27 cellular contexts compared by ENCODE assay signal in the genomic region with DNA sequence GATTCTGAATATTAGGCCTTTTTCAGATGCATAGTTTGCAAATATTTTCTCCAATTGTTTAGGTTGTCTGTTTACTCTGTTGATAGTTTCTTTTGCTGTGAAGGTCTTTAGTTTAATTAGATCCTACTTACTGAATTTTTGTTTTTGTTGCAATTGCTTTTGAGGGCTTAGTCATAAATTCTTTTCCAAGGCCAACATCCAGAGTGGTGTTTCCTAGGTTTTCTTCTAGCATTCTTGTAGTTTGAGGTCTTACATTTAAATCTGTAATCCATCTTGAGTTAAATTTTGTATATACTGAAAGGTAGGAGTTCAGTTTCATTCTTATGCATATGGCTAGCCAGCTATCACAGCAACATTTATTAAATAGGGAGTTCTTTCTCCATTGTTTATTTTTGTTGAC.
"Had no signal": no experiment of that assay in that cellular context is flagged by ENCODE, and none has a peak within 500 bp of the region (broad histone marks: within the 10 kb centered on the region; RNA-seq: fewer than 3 reads in every experiment).

No MANE protein-coding gene starts in this region.

- H3K27me3 ChIP-seq: breast epithelium, esophagus muscularis mucosa, gastroesophageal sphincter, hepatocyte, uterus had no signal

- H3K27ac Mint-ChIP-seq: activated CD4-positive, alpha-beta T cell treated with anti-CD3 and anti-CD28 coated beads for 36 hours; activated naive CD4-positive, alpha-beta T cell treated with anti-CD3 and anti-CD28 coated beads for 36 hours; activated naive CD8-positive, alpha-beta T cell treated with anti-CD3 and anti-CD28 coated beads for 36 hours; activated T-helper 1 cell treated with anti-CD3 and anti-CD28 coated beads, Interleukin-12 subunit alpha, Interleukin-12 subunit beta, Interleukin-2, Interleukin-4 antibody, amounts not matched to agents 30 ng/mL and 10 ng/mL and 1 ng/mL, durations not matched to agents 14 hours and 24 hours and 36 hours; dendritic cell treated with granulocyte-macrophage colony-stimulating factor and Interleukin-4, amounts not matched to agents 40 ng/mL and 50 ng/mL, for 4 days; nephron; stimulated activated naive CD8-positive, alpha-beta T cell treated with anti-CD3 and anti-CD28 coated beads, Interleukin-15, Interleukin-2, amounts not matched to agents 100 ng/mL and 50 ng/mL, for 24 hours; T-helper 2 cell treated with Interferon-gamma antibody and Interleukin-4, amounts not matched to agents 5 μg/mL and 100 μg/mL, for 36 hours; type B pancreatic cell had no signal

- H2AFZ ChIP-seq: hepatocyte had no signal

- H3K36me3 ChIP-seq: breast epithelium, esophagus muscularis mucosa, gastroesophageal sphincter, left ventricle myocardium inferior, uterus had no signal

- H3K4me3 ChIP-seq: breast epithelium, esophagus muscularis mucosa, gastroesophageal sphincter, hepatocyte, left ventricle myocardium inferior, lung, uterus had no signal

- H3K27me3 Mint-ChIP-seq: activated CD4-positive, alpha-beta T cell treated with anti-CD3 and anti-CD28 coated beads for 36 hours; dendritic cell treated with granulocyte-macrophage colony-stimulating factor and Interleukin-4, amounts not matched to agents 40 ng/mL and 50 ng/mL, for 4 days; stimulated activated naive CD8-positive, alpha-beta T cell treated with anti-CD3 and anti-CD28 coated beads, Interleukin-15, Interleukin-2, amounts not matched to agents 100 ng/mL and 50 ng/mL, for 24 hours; type B pancreatic cell had no signal

- H3K4me1 Mint-ChIP-seq: activated CD4-positive, alpha-beta T cell treated with anti-CD3 and anti-CD28 coated beads for 36 hours; activated naive CD8-positive, alpha-beta T cell treated with anti-CD3 and anti-CD28 coated beads for 36 hours had no signal

- DNase-seq: activated CD4-positive, alpha-beta T cell treated with anti-CD3 and anti-CD28 coated beads for 36 hours; activated CD4-positive, CD25-positive, alpha-beta regulatory T cell; activated effector memory CD4-positive, alpha-beta T cell treated with anti-CD3 and anti-CD28 coated beads, Interleukin-2, amount 50 U/mL, for 16 hours; activated naive CD4-positive, alpha-beta T cell treated with anti-CD3 and anti-CD28 coated beads for 36 hours; activated naive CD8-positive, alpha-beta T cell treated with anti-CD3 and anti-CD28 coated beads for 36 hours; activated T-cell treated with anti-CD3 and anti-CD28 coated beads, Interleukin-2, amount 50 U/mL, for 1 hour; central memory CD4-positive, alpha-beta T cell; islet precursor cell; left ventricle myocardium inferior; mesendoderm; posterior cingulate gyrus; right cardiac atrium; stimulated activated CD4-positive, alpha-beta T cell treated with anti-CD3 and anti-CD28 coated beads, Interleukin-12 subunit alpha, Interleukin-12 subunit beta, amount 100 ng/mL, for 4 hours; stimulated activated CD4-positive, alpha-beta T cell treated with anti-CD3 and anti-CD28 coated beads, Interleukin-4, amount 100 ng/mL, for 1 hour; T-helper 1 cell; uterus had no signal

- H3K4me3 Mint-ChIP-seq: activated CD4-positive, alpha-beta T cell treated with anti-CD3 and anti-CD28 coated beads for 36 hours; activated naive CD4-positive, alpha-beta T cell treated with anti-CD3 and anti-CD28 coated beads for 36 hours; activated naive CD8-positive, alpha-beta T cell treated with anti-CD3 and anti-CD28 coated beads for 36 hours; activated T-helper 1 cell treated with anti-CD3 and anti-CD28 coated beads, Interleukin-12 subunit alpha, Interleukin-12 subunit beta, Interleukin-2, Interleukin-4 antibody, amounts not matched to agents 30 ng/mL and 10 ng/mL and 1 ng/mL, durations not matched to agents 14 hours and 24 hours and 36 hours; dendritic cell treated with granulocyte-macrophage colony-stimulating factor and Interleukin-4, amounts not matched to agents 40 ng/mL and 50 ng/mL, for 4 days; nephron; stimulated activated naive CD8-positive, alpha-beta T cell treated with anti-CD3 and anti-CD28 coated beads, Interleukin-15, Interleukin-2, amounts not matched to agents 100 ng/mL and 50 ng/mL, for 24 hours; T-helper 2 cell treated with Interferon-gamma antibody and Interleukin-4, amounts not matched to agents 5 μg/mL and 100 μg/mL, for 36 hours; type B pancreatic cell had no signal

- H3K36me3 Mint-ChIP-seq: activated naive CD8-positive, alpha-beta T cell treated with anti-CD3 and anti-CD28 coated beads for 36 hours; type B pancreatic cell had no signal

- H3K4me2 ChIP-seq: hepatocyte had no signal

- H3K27ac ChIP-seq: breast epithelium, esophagus muscularis mucosa, gastroesophageal sphincter, hepatocyte, left ventricle myocardium inferior, uterus had no signal

- H3K9me3 ChIP-seq: breast epithelium, esophagus muscularis mucosa, gastroesophageal sphincter, uterus had no signal

- ATAC-seq: activated CD4-positive, alpha-beta T cell treated with anti-CD3 and anti-CD28 coated beads for 36 hours; gastroesophageal sphincter; right cardiac atrium had no signal

- H3K4me1 ChIP-seq: breast epithelium, esophagus muscularis mucosa, gastroesophageal sphincter, uterus had no signal

- H3K9me3 Mint-ChIP-seq: activated naive CD8-positive, alpha-beta T cell treated with anti-CD3 and anti-CD28 coated beads for 36 hours; activated T-helper 1 cell treated with anti-CD3 and anti-CD28 coated beads, Interleukin-12 subunit alpha, Interleukin-12 subunit beta, Interleukin-2, Interleukin-4 antibody, amounts not matched to agents 30 ng/mL and 10 ng/mL and 1 ng/mL, durations not matched to agents 14 hours and 24 hours and 36 hours; dendritic cell treated with granulocyte-macrophage colony-stimulating factor and Interleukin-4, amounts not matched to agents 40 ng/mL and 50 ng/mL, for 4 days; stimulated activated naive CD8-positive, alpha-beta T cell treated with anti-CD3 and anti-CD28 coated beads, Interleukin-15, Interleukin-2, amounts not matched to agents 100 ng/mL and 50 ng/mL, for 24 hours; T-helper 2 cell treated with Interferon-gamma antibody and Interleukin-4, amounts not matched to agents 5 μg/mL and 100 μg/mL, for 36 hours had no signal
